Comparison of ENCODE assay signal across 8 cellular contexts in the genomic region with DNA sequence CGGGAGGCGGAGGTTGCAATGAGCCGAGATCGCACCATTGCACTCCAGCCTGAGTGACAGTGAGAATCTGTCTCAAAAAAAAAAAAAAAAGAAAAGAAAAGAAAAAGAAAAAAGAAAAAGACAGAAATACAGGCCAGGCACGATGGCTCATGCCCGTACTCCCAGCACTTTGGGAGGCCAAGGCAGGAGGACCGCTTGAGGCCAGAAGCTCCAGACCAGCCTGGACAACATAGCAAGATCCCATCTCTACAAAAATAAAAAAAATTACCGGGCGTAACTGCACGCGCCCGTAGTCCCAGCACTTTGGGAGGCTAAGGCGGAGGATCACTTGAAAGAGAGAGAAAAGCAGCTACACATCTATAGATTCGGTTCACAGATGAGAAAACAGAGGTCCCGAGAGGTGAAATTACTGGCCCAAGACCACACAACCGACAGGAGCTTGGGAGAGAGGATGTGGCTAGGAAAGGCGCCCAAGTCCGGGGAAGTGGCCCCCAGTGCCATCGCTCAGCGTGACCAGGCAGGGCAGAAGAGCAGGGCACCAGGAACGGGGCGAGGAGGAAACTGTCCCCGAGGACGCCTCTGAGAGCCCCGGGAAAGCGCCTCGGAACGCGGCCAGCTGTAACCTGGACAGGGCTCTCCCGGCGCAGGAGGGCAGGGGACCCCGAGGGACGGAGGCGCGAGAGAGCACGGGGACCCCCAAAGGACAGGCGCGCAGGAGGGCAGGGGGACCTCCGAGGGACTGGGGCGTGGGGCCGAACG. TPM values are rescaled to one million over a fixed set of nuclear protein-coding genes. Genes with fewer than 3 reads are reported as not detected.
DNase-seq lines count a peak whose midpoint lies in the region; ATAC-seq and TF ChIP-seq lines count a peak whose summit lies in the region.

No MANE protein-coding gene starts in this region.

- TF ChIP-seq CTCF in heart left ventricle (IDR thresholded peaks at IDR 0.05): no peak
- no peak for TF ChIP-seq CTCF in psoas muscle (IDR thresholded peaks at IDR 0.05)

- H3K4me3 ChIP-seq in heart left ventricle: peak overlapping the region; percentile 44 to 97 (median 93)
- peak overlapping the region; percentile 91 for H3K4me3 ChIP-seq in psoas muscle

- H3K27ac ChIP-seq in heart left ventricle (peak overlapping the region; percentile 10 to 88 (median 66)), psoas muscle (peak overlapping the region; percentile 69)

- peaks cover 0 to 26% (median 5%) of the 10 kb centered on the region in 12 donors for H3K4me1 ChIP-seq in heart left ventricle
- no peaks in the 10 kb centered on the region for H3K4me1 ChIP-seq in psoas muscle

- H3K27ac Mint-ChIP-seq in activated naive CD4-positive, alpha-beta T cell treated with anti-CD3 and anti-CD28 coated beads, Interleukin-2, amount 50 U/mL, for 24 hours: peak overlapping the region; percentile 77
- peak overlapping the region; percentile 76 for H3K27ac Mint-ChIP-seq in activated CD4-positive, alpha-beta memory T cell treated with anti-CD3 and anti-CD28 coated beads, Interleukin-2, amount 10 ng/mL, durations not matched to agents 7 days and 5 days

- H3K9me3 ChIP-seq in heart left ventricle (no peaks in the 10 kb centered on the region), psoas muscle (no peaks in the 10 kb centered on the region)

- H3K36me3 Mint-ChIP-seq in activated naive CD4-positive, alpha-beta T cell treated with anti-CD3 and anti-CD28 coated beads, Interleukin-2, amount 50 U/mL, for 24 hours: peaks cover 1% of the 10 kb centered on the region
- no peaks in the 10 kb centered on the region for H3K36me3 Mint-ChIP-seq in activated CD4-positive, alpha-beta memory T cell treated with anti-CD3 and anti-CD28 coated beads, Interleukin-2, amount 10 ng/mL, durations not matched to agents 7 days and 5 days (ENCODE audit: low read depth)

- CTCF ChIA-PET in activated CD4-positive, alpha-beta memory T cell treated with anti-CD3 and anti-CD28 coated beads, Interleukin-2, amount 10 ng/mL, durations not matched to agents 7 days and 5 days (lab: Charles Lee): no interaction called here

- no peaks in the 10 kb centered on the region for H3K27me3 ChIP-seq in heart left ventricle
- no peaks in the 10 kb centered on the region for H3K27me3 ChIP-seq in psoas muscle (ENCODE audit: insufficient read depth in 3 of 3, low read length in 2 of 3)

- no peaks in the 10 kb centered on the region for H3K9me3 Mint-ChIP-seq in activated naive CD4-positive, alpha-beta T cell treated with anti-CD3 and anti-CD28 coated beads, Interleukin-2, amount 50 U/mL, for 24 hours
- no peaks in the 10 kb centered on the region for H3K9me3 Mint-ChIP-seq in activated CD4-positive, alpha-beta memory T cell treated with anti-CD3 and anti-CD28 coated beads, Interleukin-2, amount 10 ng/mL, durations not matched to agents 7 days and 5 days

- POLR2A ChIA-PET in activated CD4-positive, alpha-beta memory T cell treated with anti-CD3 and anti-CD28 coated beads, Interleukin-2, amount 10 ng/mL, durations not matched to agents 7 days and 5 days (lab: Charles Lee): interaction anchor here (0.7 to 2.0 kb wide), 6 partner anchors 40 to 93 kb away, joined by 3 to 10 read pairs (median 4); partner anchors contain the start of genes EIF3B, MRM2 and NUDT1

- peak overlapping the region; percentile 90 for H3K4me3 Mint-ChIP-seq in activated naive CD4-positive, alpha-beta T cell treated with anti-CD3 and anti-CD28 coated beads, Interleukin-2, amount 50 U/mL, for 24 hours
- H3K4me3 Mint-ChIP-seq in activated CD4-positive, alpha-beta memory T cell treated with anti-CD3 and anti-CD28 coated beads, Interleukin-2, amount 10 ng/mL, durations not matched to agents 7 days and 5 days: no peak overlapping the region

- peaks cover 13% of the 10 kb centered on the region for H3K4me1 Mint-ChIP-seq in activated naive CD4-positive, alpha-beta T cell treated with anti-CD3 and anti-CD28 coated beads, Interleukin-2, amount 50 U/mL, for 24 hours
- peaks cover 20% of the 10 kb centered on the region for H3K4me1 Mint-ChIP-seq in activated CD4-positive, alpha-beta memory T cell treated with anti-CD3 and anti-CD28 coated beads, Interleukin-2, amount 10 ng/mL, durations not matched to agents 7 days and 5 days

- 26 to 48% (median 27%) methylated on average over 23 to 42 of the region's 42 CpGs for WGBS in heart left ventricle, 4 donors
- WGBS in psoas muscle, 3 donors: 24 to 33% (median 25%) methylated on average over 30 to 42 of the region's 42 CpGs

- no peak for DNase-seq in activated naive CD4-positive, alpha-beta T cell treated with Interleukin-2 at 50 U/mL for 16 hours
- DNase-seq in activated CD4-positive, alpha-beta memory T cell treated with anti-CD3 and anti-CD28 coated beads, Interleukin-2, amount 10 ng/mL, durations not matched to agents 7 days and 5 days: no peak
- DNase-seq in heart left ventricle: peak in 2 of 5 donors; percentile 46 to 52
- DNase-seq in psoas muscle: no peak
- DNase-seq in islet precursor cell: no peak
- no peak for DNase-seq in activated effector memory CD4-positive, alpha-beta T cell treated with Interleukin-2 at 50 U/mL for 16 hours

- H3K36me3 ChIP-seq in heart left ventricle (peaks cover 0 to 5% (median 0%) of the 10 kb centered on the region in 9 donors), psoas muscle (ENCODE audit: insufficient read depth in 1 of 2, low read depth in 1 of 2) (peaks cover 0 to 4% of the 10 kb centered on the region in 2 donors)

- TF ChIP-seq POLR2A in heart left ventricle (IDR thresholded peaks at IDR 0.05): no peak

- no peaks in the 10 kb centered on the region for H3K27me3 Mint-ChIP-seq in activated naive CD4-positive, alpha-beta T cell treated with anti-CD3 and anti-CD28 coated beads, Interleukin-2, amount 50 U/mL, for 24 hours
- H3K27me3 Mint-ChIP-seq in activated CD4-positive, alpha-beta memory T cell treated with anti-CD3 and anti-CD28 coated beads, Interleukin-2, amount 10 ng/mL, durations not matched to agents 7 days and 5 days: no peaks in the 10 kb centered on the region

- ATAC-seq in HG03439 (IDR thresholded peaks at IDR 0.05; ENCODE audit: unreplicated experiment) (peak; percentile 14), heart left ventricle (peak in 3 of 4 donors; percentile 7 to 37 (median 33)), psoas muscle (peak in 3 of 4 donors; percentile 15 to 31 (median 28))

- intact Hi-C loops in heart left ventricle (cut with DNase I): loop anchor here in 4 of 10 donors (2.0 to 10.0 kb wide), 4 partner anchors 41 to 71 kb away; partner anchors contain the start of genes MRM2 (in 3 of the 4), NUDT1 (in 3 of the 4) and EIF3B (in 1 of the 4)
- intact Hi-C loops in psoas muscle (cut with DNase I): no loop called here

RNA-seq across cellular contexts. Expression of gene SNX8, which starts 0.6 kb away (rescaled TPM):
- 10 to 100 TPM; 22.4 to 26.8 TPM for total RNA-seq in activated CD4-positive, alpha-beta memory T cell treated with anti-CD3 and anti-CD28 coated beads, Interleukin-2, amount 10 ng/mL, durations not matched to agents 7 days and 5 days
- total RNA-seq in heart left ventricle (10 to 100 TPM in 7 of 9 donors, 1 to 10 TPM in 2; 5.4 to 44.6 (median 21.5) TPM), psoas muscle (10 to 100 TPM; 13.4 to 25.1 (median 21.7) TPM)
- polyA plus RNA-seq in heart left ventricle (10 to 100 TPM; 16.7 to 19.4 TPM), psoas muscle (10 to 100 TPM in 2 of 3 donors, 1 to 10 TPM in 1; 8.4 to 14.3 (median 12.3) TPM)

RNA-seq across cellular contexts. Expression of gene EIF3B, which starts 41.0 kb away (rescaled TPM):
- 100 to 1,000 TPM; 135 to 138 TPM for total RNA-seq in activated CD4-positive, alpha-beta memory T cell treated with anti-CD3 and anti-CD28 coated beads, Interleukin-2, amount 10 ng/mL, durations not matched to agents 7 days and 5 days
- total RNA-seq in heart left ventricle: 10 to 100 TPM; 57.4 to 95.7 (median 72.4) TPM
- polyA plus RNA-seq in heart left ventricle: 100 to 1,000 TPM in 1 of 2 donors, 10 to 100 TPM in 1; 35.4 to 114 TPM
- 100 to 1,000 TPM; 101 to 203 (median 180) TPM for total RNA-seq in psoas muscle
- 100 to 1,000 TPM; 113 to 275 (median 159) TPM for polyA plus RNA-seq in psoas muscle
